Comparison of ENCODE assay signal across 25 cellular contexts in genomic region chr6:167786859-167787675, GRCh38. TPM values are rescaled to one million over a fixed set of nuclear protein-coding genes. Genes with fewer than 3 reads are reported as not detected.
DNase-seq lines count a peak whose midpoint lies in the region; ATAC-seq and TF ChIP-seq lines count a peak whose summit lies in the region.
"Had no signal": no experiment of that assay in that cellular context is flagged by ENCODE, and none has a peak within 500 bp of the region (broad histone marks: within the 10 kb centered on the region; RNA-seq: fewer than 3 reads in every experiment).

No MANE protein-coding gene starts in this region.

- peak overlapping the region in 1 of 7 donors; percentile 8 for H3K27ac Mint-ChIP-seq in CD14-positive monocyte
- H3K27ac Mint-ChIP-seq: activated CD4-positive, alpha-beta memory T cell treated with anti-CD3 and anti-CD28 coated beads, Interleukin-2, amount 10 ng/mL, durations not matched to agents 7 days and 5 days; CD4-positive, CD25-positive, alpha-beta regulatory T cell; HFFc6; stimulated activated naive CD8-positive, alpha-beta T cell treated with anti-CD3 and anti-CD28 coated beads, Interleukin-15, amount 100 ng/mL, for 72 hours had no signal

- BruUV-seq in Panc1 (replicated peaks; lab: Mats Ljungman, UMichigan) = no TSS peak

- H3K4me1 ChIP-seq in Panc1 (ENCODE audit: control insufficient read depth, insufficient read depth, low read length) (no peaks in the 10 kb centered on the region), foreskin keratinocyte (no peaks in the 10 kb centered on the region), left lung (no peaks in the 10 kb centered on the region)
- H3K4me1 ChIP-seq: psoas muscle had no signal

- no peaks in the 10 kb centered on the region for H3K9me3 ChIP-seq in Panc1 (ENCODE audit: control insufficient read depth, insufficient read depth, low read depth, low read length)
- no peaks in the 10 kb centered on the region for H3K9me3 ChIP-seq in left lung
- H3K9me3 ChIP-seq: psoas muscle, tibial artery had no signal

- peaks cover 3 to 16% (median 6%) of the 10 kb centered on the region in 3 donors for H3K27me3 Mint-ChIP-seq in CD14-positive monocyte (ENCODE audit: low read depth in 3 of 3)

- CTCF ChIA-PET in Panc1 (lab: Charles Lee) = no interaction called here

- H3K4me3 ChIP-seq in Panc1 (ENCODE audit: low read depth in 2 of 2, low read length in 2 of 2) (no peak overlapping the region), left lung (no peak overlapping the region)
- H3K4me3 ChIP-seq: coronary artery, psoas muscle, tibial artery had no signal

- H3K4me1 Mint-ChIP-seq in CD14-positive monocyte = peaks cover 13% of the 10 kb centered on the region
- H3K4me1 Mint-ChIP-seq: activated CD4-positive, alpha-beta memory T cell treated with anti-CD3 and anti-CD28 coated beads, Interleukin-2, amount 10 ng/mL, durations not matched to agents 7 days and 5 days; CD4-positive, CD25-positive, alpha-beta regulatory T cell; stimulated activated naive CD8-positive, alpha-beta T cell treated with anti-CD3 and anti-CD28 coated beads, Interleukin-15, amount 100 ng/mL, for 72 hours had no signal

- POLR2A ChIA-PET in Panc1 (lab: Charles Lee) = interaction anchor here (1.3 kb wide), 1 partner anchor 11 kb away, joined by 3 read pairs; no protein-coding TSS in a partner anchor

- in situ Hi-C loops in Panc1 (cut with HindIII; ENCODE audit: low pct_unique_long_range_greater_than_20kb, low sequenced_read_pairs) = no loop called here

- peaks cover 0 to 1% (median 0%) of the 10 kb centered on the region in 7 donors for H3K9me3 Mint-ChIP-seq in CD14-positive monocyte
- H3K9me3 Mint-ChIP-seq: activated CD4-positive, alpha-beta memory T cell treated with anti-CD3 and anti-CD28 coated beads, Interleukin-2, amount 10 ng/mL, durations not matched to agents 7 days and 5 days; HFFc6; neural crest cell; stimulated activated naive CD8-positive, alpha-beta T cell treated with anti-CD3 and anti-CD28 coated beads, Interleukin-15, amount 100 ng/mL, for 72 hours had no signal

- no peak for DNase-seq in Panc1 (ENCODE audit: low read depth, low spot score)
- DNase-seq in foreskin keratinocyte = no peak
- no peak for DNase-seq in left lung
- peak; percentile 51 for DNase-seq in retina
- DNase-seq in NCI-H128 (lab: John Stamatoyannopoulos, UW; ENCODE audit: unreplicated experiment) = no peak
- DNase-seq in CD14-positive monocyte (ENCODE audit: low spot score) = no peak
- DNase-seq in activated naive CD4-positive, alpha-beta T cell (lab: John Stamatoyannopoulos, UW) = no peak
- DNase-seq: activated CD4-positive, alpha-beta memory T cell treated with anti-CD3 and anti-CD28 coated beads, Interleukin-2, amount 10 ng/mL, durations not matched to agents 7 days and 5 days; activated CD4-positive, CD25-positive, alpha-beta regulatory T cell; activated gamma-delta T cell treated with Interleukin-2 at 50 U/mL for 16 hours; brain microvascular endothelial cell; CD4-positive, CD25-positive, alpha-beta regulatory T cell; HFFc6; NCI-H1092 treated with DMSO at 0.1 percent for 48 hours; NCI-H2081; NCI-H510A; psoas muscle; RPMI8226; stimulated activated CD4-positive, alpha-beta T cell treated with anti-CD3 and anti-CD28 coated beads, Interleukin-12 subunit alpha, Interleukin-12 subunit beta, amount 100 ng/mL, for 4 hours; stimulated activated naive CD8-positive, alpha-beta T cell treated with anti-CD3 and anti-CD28 coated beads, Interleukin-15, amount 100 ng/mL, for 72 hours; T-helper 9 cell; tibial artery had no signal

- TF ChIP-seq CTCF in Panc1 (IDR thresholded peaks at IDR 0.05) (no peak), foreskin keratinocyte (conservative IDR thresholded peaks at IDR 0.05) (no peak), left lung (IDR thresholded peaks at IDR 0.05) (no peak), CD14-positive monocyte (IDR thresholded peaks at IDR 0.05) (no peak)

- H3K27ac ChIP-seq in Panc1 (ENCODE audit: low read length) (no peak overlapping the region), foreskin keratinocyte (no peak overlapping the region), left lung (no peak overlapping the region)
- H3K27ac ChIP-seq: brain microvascular endothelial cell, coronary artery, psoas muscle, tibial artery had no signal

- no peaks in the 10 kb centered on the region for H3K36me3 Mint-ChIP-seq in CD14-positive monocyte
- H3K36me3 Mint-ChIP-seq: CD4-positive, CD25-positive, alpha-beta regulatory T cell had no signal

- peak; percentile 53; the same call in 1 of the 2 replicates for ATAC-seq in Panc1
- ATAC-seq in foreskin keratinocyte = peak; percentile 20
- ATAC-seq in left lung = peak; percentile 48
- ATAC-seq in HG02970 (IDR thresholded peaks at IDR 0.05; ENCODE audit: low FRiP score, unreplicated experiment) = no peak
- ATAC-seq: psoas muscle; stimulated activated naive CD8-positive, alpha-beta T cell treated with anti-CD3 and anti-CD28 coated beads, Interleukin-15, amount 100 ng/mL, for 72 hours had no signal

- intact Hi-C loops in Panc1 (cut with micrococcal nuclease; ENCODE audit: unreplicated experiment) (no loop called here), left lung (cut with DNase I) (no loop called here), CD14-positive monocyte (cut with micrococcal nuclease) (no loop called here)

- peaks cover 2% of the 10 kb centered on the region; the same call in 1 of the 2 replicates for H3K27me3 ChIP-seq in Panc1 (ENCODE audit: control insufficient read depth, insufficient read depth, low read length)
- H3K27me3 ChIP-seq in foreskin keratinocyte = no peaks in the 10 kb centered on the region
- H3K27me3 ChIP-seq in left lung = no peaks in the 10 kb centered on the region
- H3K27me3 ChIP-seq: brain microvascular endothelial cell, tibial artery had no signal

- H3K36me3 ChIP-seq in Panc1 (ENCODE audit: control insufficient read depth, insufficient read depth, low read length) (no peaks in the 10 kb centered on the region), left lung (no peaks in the 10 kb centered on the region)
- H3K36me3 ChIP-seq: brain microvascular endothelial cell, tibial artery had no signal

- H3K4me3 Mint-ChIP-seq in CD14-positive monocyte = no peak overlapping the region
- H3K4me3 Mint-ChIP-seq: activated CD4-positive, alpha-beta memory T cell treated with anti-CD3 and anti-CD28 coated beads, Interleukin-2, amount 10 ng/mL, durations not matched to agents 7 days and 5 days; CD4-positive, CD25-positive, alpha-beta regulatory T cell; HFFc6; neural crest cell; stimulated activated naive CD8-positive, alpha-beta T cell treated with anti-CD3 and anti-CD28 coated beads, Interleukin-15, amount 100 ng/mL, for 72 hours had no signal

RNA-seq across cellular contexts. Expression of gene AFDN, which starts 39.6 kb away (rescaled TPM):
- total RNA-seq in Panc1 (2021; ENCODE audit: unreplicated experiment) = 143 TPM
- 104 TPM for polyA plus RNA-seq in Panc1 (2012; ENCODE audit: insufficient read length)
- total RNA-seq in foreskin keratinocyte = 64.6 and 73.1 TPM in 2 replicates
- polyA plus RNA-seq in foreskin keratinocyte = 7.6 and 10.1 TPM in 2 replicates
- total RNA-seq in left lung = 100 to 1,000 TPM; 137 to 149 TPM
- under 1 TPM in 1 of 2 donors, not detected in 1; 0.03 TPM for polyA plus RNA-seq in CD14-positive monocyte
